In genomic region chr3:187769771-187770170, GRCh38 we compare ENCODE assay signal across 1 cellular context.
TF ChIP-seq lines count a peak whose summit lies in the region.

No MANE protein-coding gene starts in this region.

TF ChIP-seq in SK-N-SH, 30 proteins besides CTCF, POLR2A, EP300 and RAD21 (continued from another document):
- TF ChIP-seq MEF2A (IDR thresholded peaks at IDR 0.05; ENCODE audit: borderline replicate concordance, low read depth) (no peak), SMC3 (IDR thresholded peaks at IDR 0.05; ENCODE audit: low read depth, low read length) (no peak), RXRA (IDR thresholded peaks at IDR 0.05; ENCODE audit: borderline replicate concordance, low read depth) (no peak), TCF12 (IDR thresholded peaks at IDR 0.05) (no peak)
